ENCODE assay signal across 16 cellular contexts in genomic region chr19:7788933-7789323, GRCh38. TPM values are rescaled to one million over a fixed set of nuclear protein-coding genes. Genes with fewer than 3 reads are reported as not detected.
DNase-seq lines count a peak whose midpoint lies in the region; ATAC-seq and TF ChIP-seq lines count a peak whose summit lies in the region.
"Had no signal": no experiment of that assay in that cellular context is flagged by ENCODE, and none has a peak within 500 bp of the region (broad histone marks: within the 10 kb centered on the region; RNA-seq: fewer than 3 reads in every experiment).

No MANE protein-coding gene starts in this region.

- H3K27ac ChIP-seq in CD8-positive, alpha-beta T cell (ENCODE audit: low read depth, low read length): no peak overlapping the region
- no peak overlapping the region for H3K27ac ChIP-seq in parathyroid adenoma
- H3K27ac ChIP-seq: ovary, skin epidermis had no signal

- H3K4me1 Mint-ChIP-seq in CD8-positive, alpha-beta T cell (ENCODE audit: low read depth): peaks cover 7% of the 10 kb centered on the region
- H3K4me1 Mint-ChIP-seq in T-helper 17 cell (peaks cover 4% of the 10 kb centered on the region), osteocyte (ENCODE audit: unreplicated experiment) (no peaks in the 10 kb centered on the region)

- no peak overlapping the region for H3K9ac ChIP-seq in parathyroid adenoma

- H3K4me3 Mint-ChIP-seq in CD8-positive, alpha-beta T cell: peak overlapping the region; percentile 73
- peak overlapping the region; percentile 83 for H3K4me3 Mint-ChIP-seq in T-helper 17 cell
- no peak overlapping the region for H3K4me3 Mint-ChIP-seq in osteocyte (ENCODE audit: unreplicated experiment)
- H3K4me3 Mint-ChIP-seq: activated naive CD8-positive, alpha-beta T cell treated with anti-CD3 and anti-CD28 coated beads, Interleukin-2, amount 10 ng/mL, durations not matched to agents 7 days and 5 days; immature natural killer cell had no signal

- no peaks in the 10 kb centered on the region for H3K79me2 ChIP-seq in parathyroid adenoma

- H2AFZ ChIP-seq in parathyroid adenoma: no peak overlapping the region

- peak overlapping the region; percentile 46 for H3K4me2 ChIP-seq in parathyroid adenoma (ENCODE audit: low read length)

- TF ChIP-seq CTCF in CD8-positive, alpha-beta T cell (IDR thresholded peaks at IDR 0.05): no peak
- TF ChIP-seq CTCF in parathyroid adenoma (IDR thresholded peaks at IDR 0.05) (no peak), osteocyte (IDR thresholded peaks at IDR 0.05) (no peak)

- no peaks in the 10 kb centered on the region for H3K9me3 ChIP-seq in CD8-positive, alpha-beta T cell (ENCODE audit: low read length)
- no peaks in the 10 kb centered on the region for H3K9me3 ChIP-seq in T-helper 17 cell (ENCODE audit: control insufficient read depth, low read length, poor library complexity, severe bottlenecking)
- H3K9me3 ChIP-seq in iPS-18c (ENCODE audit: control insufficient read depth, insufficient read depth, low read length): peaks cover 2% of the 10 kb centered on the region
- H3K9me3 ChIP-seq in parathyroid adenoma (ENCODE audit: control insufficient read depth, low read length): no peaks in the 10 kb centered on the region
- H3K9me3 ChIP-seq: ovary had no signal

- H3K4me3 ChIP-seq in CD8-positive, alpha-beta T cell (ENCODE audit: low read depth, low read length): peak overlapping the region; percentile 9
- peak overlapping the region; percentile 43 for H3K4me3 ChIP-seq in iPS-18c (ENCODE audit: insufficient read depth, low read depth, low read length)
- H3K4me3 ChIP-seq in parathyroid adenoma (ENCODE audit: low read depth, low read length): peak overlapping the region; percentile 64
- H3K4me3 ChIP-seq: ovary had no signal

- peaks cover 30% of the 10 kb centered on the region for H3K27me3 Mint-ChIP-seq in CD8-positive, alpha-beta T cell (ENCODE audit: low read depth)
- H3K27me3 Mint-ChIP-seq in T-helper 17 cell (peaks cover 40% of the 10 kb centered on the region), osteocyte (ENCODE audit: unreplicated experiment) (peaks cover 22% of the 10 kb centered on the region)

- H3K4me1 ChIP-seq in CD8-positive, alpha-beta T cell (ENCODE audit: insufficient read depth, low read length): peaks cover 9% of the 10 kb centered on the region
- no peaks in the 10 kb centered on the region for H3K4me1 ChIP-seq in parathyroid adenoma

- no peak for ATAC-seq in CD8-positive, alpha-beta T cell
- ATAC-seq in T-helper 17 cell (no peak), HG03432 (IDR thresholded peaks at IDR 0.05; ENCODE audit: unreplicated experiment) (no peak)

- H3K9me3 Mint-ChIP-seq in CD8-positive, alpha-beta T cell: peaks cover 6% of the 10 kb centered on the region
- H3K9me3 Mint-ChIP-seq in osteocyte (ENCODE audit: unreplicated experiment): no peaks in the 10 kb centered on the region

- DNase-seq in CD8-positive, alpha-beta T cell: no peak
- no peak for DNase-seq in T-helper 17 cell
- DNase-seq in NOMO-1 (lab: John Stamatoyannopoulos, UW; ENCODE audit: unreplicated experiment in 2 of 2): no peak
- no peak for DNase-seq in osteocyte (ENCODE audit: extremely low spot score, unreplicated experiment)
- no peak for DNase-seq in SKM-1 (lab: John Stamatoyannopoulos, UW; ENCODE audit: unreplicated experiment)
- DNase-seq: activated naive CD8-positive, alpha-beta T cell treated with anti-CD3 and anti-CD28 coated beads, Interleukin-2, amount 10 ng/mL, durations not matched to agents 7 days and 5 days; immature natural killer cell; NCI-H345; SHP77; stimulated activated naive CD8-positive, alpha-beta T cell treated with anti-CD3 and anti-CD28 coated beads, Interleukin-15, amount 100 ng/mL, for 72 hours had no signal

- H3K27me3 ChIP-seq in CD8-positive, alpha-beta T cell (ENCODE audit: insufficient read depth, low read length): peaks cover 9% of the 10 kb centered on the region
- H3K27me3 ChIP-seq in parathyroid adenoma (ENCODE audit: control insufficient read depth, insufficient read depth, low read length): no peaks in the 10 kb centered on the region
- H3K27me3 ChIP-seq: ovary had no signal

- no peaks in the 10 kb centered on the region for H3K36me3 ChIP-seq in CD8-positive, alpha-beta T cell (ENCODE audit: insufficient read depth, low read length)
- H3K36me3 ChIP-seq in parathyroid adenoma (ENCODE audit: control insufficient read depth, insufficient read depth, low read length): no peaks in the 10 kb centered on the region
- H3K36me3 ChIP-seq: ovary had no signal

- CTCF ChIA-PET in CD8-positive, alpha-beta T cell (lab: Charles Lee): interaction anchor here (0.6 to 0.8 kb wide), 2 partner anchors 11 to 108 kb away, joined by 3 read pairs; partner anchors contain the start of gene TRAPPC5

- POLR2A ChIA-PET in CD8-positive, alpha-beta T cell (lab: Charles Lee): no interaction called here

- intact Hi-C loops in CD8-positive, alpha-beta T cell (cut with DNase I, micrococcal nuclease): no loop called here

- no peaks in the 10 kb centered on the region for H3K36me3 Mint-ChIP-seq in CD8-positive, alpha-beta T cell
- H3K36me3 Mint-ChIP-seq in T-helper 17 cell (ENCODE audit: low read depth) (peaks cover under 1% of the 10 kb centered on the region), osteocyte (ENCODE audit: unreplicated experiment) (no peaks in the 10 kb centered on the region)
- H3K36me3 Mint-ChIP-seq: activated naive CD8-positive, alpha-beta T cell treated with anti-CD3 and anti-CD28 coated beads, Interleukin-2, amount 10 ng/mL, durations not matched to agents 7 days and 5 days; immature natural killer cell had no signal

- H3K27ac Mint-ChIP-seq in CD8-positive, alpha-beta T cell: no peak overlapping the region
- H3K27ac Mint-ChIP-seq in T-helper 17 cell (no peak overlapping the region), osteocyte (ENCODE audit: unreplicated experiment) (no peak overlapping the region)
- H3K27ac Mint-ChIP-seq: activated naive CD8-positive, alpha-beta T cell treated with anti-CD3 and anti-CD28 coated beads, Interleukin-2, amount 10 ng/mL, durations not matched to agents 7 days and 5 days; immature natural killer cell had no signal

RNA-seq across cellular contexts. Expression of gene CLEC4M, which starts 25.9 kb away (rescaled TPM):
- total RNA-seq in CD8-positive, alpha-beta T cell: not detected
- total RNA-seq in T-helper 17 cell (under 1 TPM in 1 of 2 donors, not detected in 1; 0.17 TPM), osteocyte (not detected in 2 replicates)
- total RNA-seq: activated naive CD8-positive, alpha-beta T cell treated with anti-CD3 and anti-CD28 coated beads, Interleukin-2, amount 10 ng/mL, durations not matched to agents 7 days and 5 days; cardiac septum had no signal

RNA-seq across cellular contexts. Expression of gene EVI5L, which starts 41.1 kb away (rescaled TPM):
- 1 to 10 TPM; 4.1 to 4.2 TPM for total RNA-seq in CD8-positive, alpha-beta T cell
- total RNA-seq in T-helper 17 cell: 10 to 100 TPM in 1 of 2 donors, 1 to 10 TPM in 1; 9.3 to 10.1 TPM
- 27.3 and 27.6 TPM in 2 replicates for total RNA-seq in osteocyte

RNA-seq across cellular contexts. Expression of gene CD209, which starts 41.6 kb away (rescaled TPM):
- not detected for total RNA-seq in CD8-positive, alpha-beta T cell
- not detected for total RNA-seq in T-helper 17 cell
- total RNA-seq in osteocyte: not detected in 2 replicates

RNA-seq across cellular contexts. Expression of gene CLEC4G, which starts 57.0 kb away (rescaled TPM):
- not detected for total RNA-seq in CD8-positive, alpha-beta T cell
- total RNA-seq in T-helper 17 cell: not detected
- total RNA-seq in osteocyte: not detected in 2 replicates
- total RNA-seq: activated naive CD8-positive, alpha-beta T cell treated with anti-CD3 and anti-CD28 coated beads, Interleukin-2, amount 10 ng/mL, durations not matched to agents 7 days and 5 days had no signal

Comparison
In these comparisons a context has a peak if more than half of its experiments do, and no peak if none do; other contexts are left out.
1. H3K4me3 ChIP-seq: peak in every context shown above with its lines; median percentile 64 in parathyroid adenoma; 43 in iPS-18c; 9 in CD8-positive, alpha-beta T cell.